ENCODE assay signal across 26 cellular contexts in the genomic region with DNA sequence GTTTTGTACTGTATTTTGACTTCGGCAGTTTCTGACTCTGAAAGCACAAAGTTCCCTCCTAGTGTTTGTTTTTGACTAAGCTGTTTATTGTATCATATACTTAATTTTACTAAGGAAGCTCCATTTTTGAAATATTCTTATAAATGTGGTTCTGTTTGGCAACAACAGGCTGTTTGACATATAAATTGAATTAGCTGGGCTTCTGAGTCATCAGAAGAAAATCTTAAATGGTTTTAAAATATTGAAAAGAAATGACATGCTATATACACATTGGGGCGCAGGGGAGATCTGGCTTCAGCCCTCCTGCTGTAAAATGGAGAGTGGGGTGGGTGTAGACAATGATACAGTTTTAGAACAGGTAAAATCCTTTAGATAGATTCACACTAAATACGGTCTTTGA. TPM values are rescaled to one million over a fixed set of nuclear protein-coding genes. Genes with fewer than 3 reads are reported as not detected.
A peak's percentile ranks its signal among the peaks of the same experiment; 100 is the strongest.
DNase-seq lines count a peak whose midpoint lies in the region; TF ChIP-seq lines count a peak whose summit lies in the region.
"Had no signal": no experiment of that assay in that cellular context is flagged by ENCODE, and none has a peak within 500 bp of the region (broad histone marks: within the 10 kb centered on the region; RNA-seq: fewer than 3 reads in every experiment).

No MANE protein-coding gene starts in this region.

- no peak overlapping the region for H2AFZ ChIP-seq in osteoblast (ENCODE audit: low read length)
- H2AFZ ChIP-seq: GM23338 had no signal

- H3K9me3 Mint-ChIP-seq in activated naive CD4-positive, alpha-beta T cell treated with anti-CD3 and anti-CD28 coated beads, Interleukin-2, amount 10 ng/mL, durations not matched to agents 7 days and 5 days, result no peaks in the 10 kb centered on the region
- no peaks in the 10 kb centered on the region for H3K9me3 Mint-ChIP-seq in activated T-helper 2 cell treated with anti-CD3 and anti-CD28 coated beads, Interferon-gamma antibody, Interleukin-2, Interleukin-4, amounts not matched to agents 10 μg/mL and 5 μg/mL and 100 μg/mL, durations not matched to agents 14 hours and 24 hours and 36 hours
- peaks cover 0 to 2% (median 0%) of the 10 kb centered on the region in 7 donors for H3K9me3 Mint-ChIP-seq in CD14-positive monocyte
- H3K9me3 Mint-ChIP-seq: CD8-positive, alpha-beta memory T cell; effector memory CD8-positive, alpha-beta T cell; GM23338; neural crest cell had no signal

- TF ChIP-seq CTCF in osteoblast (IDR thresholded peaks at IDR 0.05; ENCODE audit: extremely low read depth, low read depth, low read length) (no peak), CD14-positive monocyte (IDR thresholded peaks at IDR 0.05) (no peak), ascending aorta (IDR thresholded peaks at IDR 0.05) (no peak)

- H3K9me3 ChIP-seq in osteoblast (ENCODE audit: low read depth, low read length) (no peaks in the 10 kb centered on the region), ascending aorta (no peaks in the 10 kb centered on the region)
- H3K9me3 ChIP-seq: esophagus muscularis mucosa, right lobe of liver, transverse colon had no signal

- no peak overlapping the region for H3K4me3 Mint-ChIP-seq in activated naive CD4-positive, alpha-beta T cell treated with anti-CD3 and anti-CD28 coated beads, Interleukin-2, amount 10 ng/mL, durations not matched to agents 7 days and 5 days
- H3K4me3 Mint-ChIP-seq in activated T-helper 2 cell treated with anti-CD3 and anti-CD28 coated beads, Interferon-gamma antibody, Interleukin-2, Interleukin-4, amounts not matched to agents 10 μg/mL and 5 μg/mL and 100 μg/mL, durations not matched to agents 14 hours and 24 hours and 36 hours (ENCODE audit: low read depth), result no peak overlapping the region
- no peak overlapping the region for H3K4me3 Mint-ChIP-seq in CD14-positive monocyte
- H3K4me3 Mint-ChIP-seq: CD8-positive, alpha-beta memory T cell; effector memory CD8-positive, alpha-beta T cell; GM23338; neural crest cell had no signal

- H3K36me3 ChIP-seq in osteoblast (ENCODE audit: insufficient read depth, low read length), result peaks cover 39% of the 10 kb centered on the region
- peaks cover 53 to 91% of the 10 kb centered on the region in 2 donors for H3K36me3 ChIP-seq in ascending aorta

- H3K4me1 ChIP-seq in osteoblast (ENCODE audit: insufficient read depth, low read length) (peaks cover 14% of the 10 kb centered on the region), ascending aorta (no peaks in the 10 kb centered on the region)
- H3K4me1 ChIP-seq: transverse colon had no signal

- intact Hi-C loops in activated T-helper 2 cell treated with anti-CD3 and anti-CD28 coated beads, Interferon-gamma antibody, Interleukin-2, Interleukin-4, amounts not matched to agents 10 μg/mL and 5 μg/mL and 100 μg/mL, durations not matched to agents 14 hours and 24 hours and 36 hours (cut with micrococcal nuclease), result no loop called here
- intact Hi-C loops in CD14-positive monocyte (cut with micrococcal nuclease), result no loop called here
- intact Hi-C loops in ascending aorta (cut with DNase I), result no loop called here

- peaks cover 16% of the 10 kb centered on the region for H3K4me1 Mint-ChIP-seq in activated naive CD4-positive, alpha-beta T cell treated with anti-CD3 and anti-CD28 coated beads, Interleukin-2, amount 10 ng/mL, durations not matched to agents 7 days and 5 days
- peaks cover 18% of the 10 kb centered on the region for H3K4me1 Mint-ChIP-seq in activated T-helper 2 cell treated with anti-CD3 and anti-CD28 coated beads, Interferon-gamma antibody, Interleukin-2, Interleukin-4, amounts not matched to agents 10 μg/mL and 5 μg/mL and 100 μg/mL, durations not matched to agents 14 hours and 24 hours and 36 hours (ENCODE audit: low read depth)
- no peaks in the 10 kb centered on the region for H3K4me1 Mint-ChIP-seq in CD14-positive monocyte
- H3K4me1 Mint-ChIP-seq: GM23338, neural crest cell had no signal

- H3K27me3 ChIP-seq in osteoblast (ENCODE audit: insufficient read depth, low read length) (no peaks in the 10 kb centered on the region), ascending aorta (no peaks in the 10 kb centered on the region)
- H3K27me3 ChIP-seq: esophagus muscularis mucosa, right lobe of liver, transverse colon had no signal

- no peak for DNase-seq in activated naive CD4-positive, alpha-beta T cell treated with anti-CD3 and anti-CD28 coated beads, Interleukin-2, amount 10 ng/mL, durations not matched to agents 7 days and 5 days
- no peak for DNase-seq in activated naive CD4-positive, alpha-beta T cell treated with Interleukin-2 at 50 U/mL for 16 hours
- DNase-seq in EL, result peak; percentile 10
- DNase-seq in activated T-helper 2 cell treated with anti-CD3 and anti-CD28 coated beads, Interferon-gamma antibody, Interleukin-2, Interleukin-4, amounts not matched to agents 10 μg/mL and 5 μg/mL and 100 μg/mL, durations not matched to agents 14 hours and 24 hours and 36 hours (ENCODE audit: low spot score), result no peak
- DNase-seq in osteoblast (ENCODE audit: insufficient read length, low spot score, missing footprints), result peak; percentile 52
- no peak for DNase-seq in CD14-positive monocyte (ENCODE audit: low spot score)
- DNase-seq in ascending aorta (ENCODE audit: low spot score in 2 of 2), result no peak
- no peak for DNase-seq in NCI-H510A treated with DMSO at 0.1 percent for 48 hours (lab: John Stamatoyannopoulos, UW)
- DNase-seq: activated CD4-positive, alpha-beta T cell treated with anti-CD3 and anti-CD28 coated beads, Interleukin-2, amount 50 U/mL, for 48 hours; amniotic stem cell; CD8-positive, alpha-beta memory T cell; DMS153; effector memory CD8-positive, alpha-beta T cell; GF-D8; islet precursor cell; NCI-H1105; NCI-H2029; NCI-H82; right lobe of liver; T-helper 9 cell; transverse colon had no signal

- H3K36me3 Mint-ChIP-seq in activated naive CD4-positive, alpha-beta T cell treated with anti-CD3 and anti-CD28 coated beads, Interleukin-2, amount 10 ng/mL, durations not matched to agents 7 days and 5 days, result peaks cover 53% of the 10 kb centered on the region
- H3K36me3 Mint-ChIP-seq in activated T-helper 2 cell treated with anti-CD3 and anti-CD28 coated beads, Interferon-gamma antibody, Interleukin-2, Interleukin-4, amounts not matched to agents 10 μg/mL and 5 μg/mL and 100 μg/mL, durations not matched to agents 14 hours and 24 hours and 36 hours (ENCODE audit: low read depth), result peaks cover 87% of the 10 kb centered on the region
- peaks cover 79 to 97% of the 10 kb centered on the region in 2 donors for H3K36me3 Mint-ChIP-seq in CD14-positive monocyte

- H3K4me3 ChIP-seq in osteoblast (ENCODE audit: insufficient read depth, low read length), result no peak overlapping the region
- H3K4me3 ChIP-seq in ascending aorta, result no peak overlapping the region
- H3K4me3 ChIP-seq: esophagus muscularis mucosa, GM23338, right lobe of liver, transverse colon had no signal

- no peaks in the 10 kb centered on the region for H3K27me3 Mint-ChIP-seq in activated naive CD4-positive, alpha-beta T cell treated with anti-CD3 and anti-CD28 coated beads, Interleukin-2, amount 10 ng/mL, durations not matched to agents 7 days and 5 days
- no peaks in the 10 kb centered on the region for H3K27me3 Mint-ChIP-seq in activated T-helper 2 cell treated with anti-CD3 and anti-CD28 coated beads, Interferon-gamma antibody, Interleukin-2, Interleukin-4, amounts not matched to agents 10 μg/mL and 5 μg/mL and 100 μg/mL, durations not matched to agents 14 hours and 24 hours and 36 hours (ENCODE audit: low read depth)
- H3K27me3 Mint-ChIP-seq in CD14-positive monocyte (ENCODE audit: low read depth in 3 of 3), result peaks cover 0 to 2% (median 0%) of the 10 kb centered on the region in 3 donors
- H3K27me3 Mint-ChIP-seq: CD8-positive, alpha-beta memory T cell; effector memory CD8-positive, alpha-beta T cell had no signal

- peak overlapping the region; percentile 7 for H3K4me2 ChIP-seq in osteoblast (ENCODE audit: insufficient read depth, low read length)
- H3K4me2 ChIP-seq: GM23338 had no signal

- no peaks in the 10 kb centered on the region for H4K20me1 ChIP-seq in osteoblast (ENCODE audit: insufficient read depth, low read length)

- H3K27ac Mint-ChIP-seq in activated naive CD4-positive, alpha-beta T cell treated with anti-CD3 and anti-CD28 coated beads, Interleukin-2, amount 10 ng/mL, durations not matched to agents 7 days and 5 days, result peak overlapping the region; percentile 11
- peak overlapping the region; percentile 34 for H3K27ac Mint-ChIP-seq in activated T-helper 2 cell treated with anti-CD3 and anti-CD28 coated beads, Interferon-gamma antibody, Interleukin-2, Interleukin-4, amounts not matched to agents 10 μg/mL and 5 μg/mL and 100 μg/mL, durations not matched to agents 14 hours and 24 hours and 36 hours
- H3K27ac Mint-ChIP-seq in CD14-positive monocyte, result no peak overlapping the region

- no peak overlapping the region for H3K27ac ChIP-seq in osteoblast (ENCODE audit: low read depth, low read length)
- H3K27ac ChIP-seq in ascending aorta, result no peak overlapping the region
- H3K27ac ChIP-seq: esophagus muscularis mucosa, right lobe of liver, transverse colon had no signal

- no peaks in the 10 kb centered on the region for H3K79me2 ChIP-seq in osteoblast (ENCODE audit: insufficient read depth, low read length)

- CTCF ChIA-PET in activated naive CD4-positive, alpha-beta T cell treated with anti-CD3 and anti-CD28 coated beads, Interleukin-2, amount 10 ng/mL, durations not matched to agents 7 days and 5 days (lab: Charles Lee), result interaction anchor here (1.4 kb wide), 1 partner anchor 14 kb away, joined by 3 read pairs; no protein-coding TSS in a partner anchor

RNA-seq across cellular contexts. Expression of a gene that starts 38.6 kb away (rescaled TPM):
- total RNA-seq in activated T-helper 2 cell treated with anti-CD3 and anti-CD28 coated beads, Interferon-gamma antibody, Interleukin-2, Interleukin-4, amounts not matched to agents 10 μg/mL and 5 μg/mL and 100 μg/mL, durations not matched to agents 14 hours and 24 hours and 36 hours, result 1.0 and 1.7 TPM in 2 replicates
- total RNA-seq in osteoblast (not detected in 2 replicates), ascending aorta (not detected)
- not detected for polyA plus RNA-seq in CD14-positive monocyte
- total RNA-seq: bronchial epithelial cell, M059J, right lobe of liver had no signal
- polyA plus RNA-seq: CD8-positive, alpha-beta memory T cell; GM23338 had no signal

RNA-seq across cellular contexts. Expression of a gene that starts 43.4 kb away (rescaled TPM):
- 191 and 202 TPM in 2 replicates for total RNA-seq in activated T-helper 2 cell treated with anti-CD3 and anti-CD28 coated beads, Interferon-gamma antibody, Interleukin-2, Interleukin-4, amounts not matched to agents 10 μg/mL and 5 μg/mL and 100 μg/mL, durations not matched to agents 14 hours and 24 hours and 36 hours
- total RNA-seq in osteoblast (71.6 and 80.3 TPM in 2 replicates), ascending aorta (46.1 TPM)
- polyA plus RNA-seq in CD14-positive monocyte, result 10 to 100 TPM; 22.2 to 25.1 TPM

RNA-seq across cellular contexts. Expression of a gene that starts 50.3 kb away (rescaled TPM):
- 2.7 and 3.1 TPM in 2 replicates for total RNA-seq in activated T-helper 2 cell treated with anti-CD3 and anti-CD28 coated beads, Interferon-gamma antibody, Interleukin-2, Interleukin-4, amounts not matched to agents 10 μg/mL and 5 μg/mL and 100 μg/mL, durations not matched to agents 14 hours and 24 hours and 36 hours
- total RNA-seq in osteoblast (under 0.01 TPM in 2 replicates), ascending aorta (not detected)
- not detected for polyA plus RNA-seq in CD14-positive monocyte

Comparison
In these comparisons a context has a peak if more than half of its experiments do, and no peak if none do; other contexts are left out.
1. DNase-seq: peak in EL (single experiment) and osteoblast (single experiment); none in activated naive CD4-positive, alpha-beta T cell treated with anti-CD3 and anti-CD28 coated beads, Interleukin-2, amount 10 ng/mL, durations not matched to agents 7 days and 5 days (single experiment), activated naive CD4-positive, alpha-beta T cell treated with Interleukin-2 at 50 U/mL for 16 hours (single experiment), activated T-helper 2 cell treated with anti-CD3 and anti-CD28 coated beads, Interferon-gamma antibody, Interleukin-2, Interleukin-4, amounts not matched to agents 10 μg/mL and 5 μg/mL and 100 μg/mL, durations not matched to agents 14 hours and 24 hours and 36 hours (single experiment), CD14-positive monocyte (single experiment), ascending aorta (0 of 2) and NCI-H510A treated with DMSO at 0.1 percent for 48 hours (single experiment).
2. H3K27ac Mint-ChIP-seq: peak in activated naive CD4-positive, alpha-beta T cell treated with anti-CD3 and anti-CD28 coated beads, Interleukin-2, amount 10 ng/mL, durations not matched to agents 7 days and 5 days (single experiment) and activated T-helper 2 cell treated with anti-CD3 and anti-CD28 coated beads, Interferon-gamma antibody, Interleukin-2, Interleukin-4, amounts not matched to agents 10 μg/mL and 5 μg/mL and 100 μg/mL, durations not matched to agents 14 hours and 24 hours and 36 hours (single experiment); none in CD14-positive monocyte (0 of 7).